Comparison of ENCODE assay signal across 1 cellular context in the genomic region with DNA sequence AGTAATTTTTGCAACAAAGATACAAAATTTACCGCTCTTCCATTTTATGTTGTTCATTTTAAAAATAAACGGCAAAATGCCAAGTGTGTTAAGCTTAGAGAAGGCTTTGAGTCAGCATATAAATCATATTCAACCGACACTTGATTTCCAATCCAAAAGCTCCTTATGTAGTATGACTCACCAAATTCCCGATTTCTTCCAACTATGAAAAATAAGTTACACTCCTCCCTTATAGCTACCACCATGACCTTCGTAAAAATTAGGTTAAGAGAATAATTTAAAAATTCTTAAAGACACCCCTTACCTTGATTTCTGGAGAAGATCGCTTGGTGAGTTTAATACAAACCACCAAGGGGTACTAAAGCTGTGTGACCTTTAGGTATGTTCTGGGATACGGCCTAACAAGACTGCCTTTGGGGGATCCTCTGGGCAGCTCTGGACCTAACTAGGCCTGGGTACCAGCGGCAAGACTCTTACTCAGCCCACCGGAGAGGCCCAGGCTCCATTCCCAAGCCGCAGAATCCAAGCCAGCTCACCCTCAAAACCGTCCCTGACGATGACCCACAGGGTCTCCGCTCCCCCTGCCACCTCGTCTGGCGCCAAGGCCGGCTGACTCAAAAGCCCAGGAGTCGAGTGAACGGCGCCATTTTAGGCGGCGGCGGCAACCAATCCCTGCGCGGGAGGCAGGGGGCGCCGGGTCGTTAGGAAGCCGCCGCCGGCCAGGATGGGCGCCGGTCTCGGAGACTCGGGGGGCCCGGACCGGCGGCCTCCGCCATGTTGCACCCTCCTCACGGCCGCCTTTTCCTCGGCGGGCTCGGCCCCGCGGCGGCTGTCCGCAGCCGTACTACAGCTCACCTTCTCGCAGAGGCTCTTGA.
TF ChIP-seq lines count a peak whose summit lies in the region.

No MANE protein-coding gene starts in this region.

TF ChIP-seq in neural cell, 6 proteins besides CTCF, POLR2A, EP300 and RAD21 (continued from another document):
- no peak for TF ChIP-seq MXI1 (conservative IDR thresholded peaks at IDR 0.05; ENCODE audit: poor library complexity, severe bottlenecking)
- TF ChIP-seq SMC3 (conservative IDR thresholded peaks at IDR 0.05; ENCODE audit: poor library complexity), result no peak
